Comparison of ENCODE assay signal across 11 cellular contexts in genomic region chr19:38669532-38669931, GRCh38. TPM values are rescaled to one million over a fixed set of nuclear protein-coding genes. Genes with fewer than 3 reads are reported as not detected.
A peak's percentile ranks its signal among the peaks of the same experiment; 100 is the strongest.
DNase-seq lines count a peak whose midpoint lies in the region; ATAC-seq and TF ChIP-seq lines count a peak whose summit lies in the region.
"Had no signal": no experiment of that assay in that cellular context is flagged by ENCODE, and none has a peak within 500 bp of the region (broad histone marks: within the 10 kb centered on the region; RNA-seq: fewer than 3 reads in every experiment).

No MANE protein-coding gene starts in this region.

- no peak overlapping the region for H3K4me2 ChIP-seq in OCI-LY7 (ENCODE audit: low read length)

- DNase-seq in A673 (ENCODE audit: low spot score), result no peak
- DNase-seq in naive B cell, result no peak
- DNase-seq in OCI-LY7 (ENCODE audit: low spot score), result no peak
- no peak for DNase-seq in COR-L47 (lab: John Stamatoyannopoulos, UW)
- DNase-seq in HT-29 (ENCODE audit: low spot score), result no peak
- DNase-seq in cerebellar nuclear complex (lab: John Stamatoyannopoulos, UW), result no peak
- DNase-seq: DMS53, foreskin melanocyte, NCI-H2081 treated with DMSO at 0.1 percent for 48 hours had no signal

- peaks cover 6% of the 10 kb centered on the region; the same call in 1 of the 2 replicates for H4K20me1 ChIP-seq in OCI-LY7 (ENCODE audit: insufficient read depth, low read length)

- no peak overlapping the region for H3K4me3 ChIP-seq in A673 (ENCODE audit: low read depth, low read length, poor library complexity, severe bottlenecking)
- H3K4me3 ChIP-seq in OCI-LY7 (ENCODE audit: low read depth, low read length, poor library complexity, severe bottlenecking), result no peak overlapping the region

- CTCF ChIA-PET in A673 (lab: Charles Lee) (no interaction called here), OCI-LY7 (lab: Charles Lee; ENCODE audit: unreplicated experiment) (no interaction called here)

- peaks cover 45% of the 10 kb centered on the region for H3K79me2 ChIP-seq in OCI-LY7 (ENCODE audit: insufficient read depth, low read depth, low read length)

- BruUV-seq in A673 (replicated peaks; lab: Mats Ljungman, UMichigan) (no TSS peak), OCI-LY7 (replicated peaks; lab: Mats Ljungman, UMichigan) (no TSS peak)

- H3K36me3 Mint-ChIP-seq in brain, result peaks cover 18% of the 10 kb centered on the region
- no peaks in the 10 kb centered on the region for H3K36me3 Mint-ChIP-seq in naive B cell

- intact Hi-C loops in A673 (cut with micrococcal nuclease; ENCODE audit: unreplicated experiment), result no loop called here
- intact Hi-C loops in OCI-LY7 (cut with micrococcal nuclease; ENCODE audit: unreplicated experiment), result no loop called here

- H3K9me3 Mint-ChIP-seq in brain (no peaks in the 10 kb centered on the region), naive B cell (no peaks in the 10 kb centered on the region)

- H3K27ac ChIP-seq in A673 (ENCODE audit: low read depth, low read length, poor library complexity, severe bottlenecking) (peak overlapping the region; percentile 19), KOPT-K1 (ENCODE audit: low read depth, low read length, poor library complexity, severe bottlenecking) (peak overlapping the region; percentile 1), OCI-LY7 (ENCODE audit: low read depth, low read length, poor library complexity, severe bottlenecking) (no peak overlapping the region)

- H3K9me3 ChIP-seq in A673 (ENCODE audit: low read depth, low read length, poor library complexity, severe bottlenecking) (no peaks in the 10 kb centered on the region), KOPT-K1 (ENCODE audit: insufficient read depth, low read length, poor library complexity, severe bottlenecking) (no peaks in the 10 kb centered on the region), OCI-LY7 (ENCODE audit: low read length) (no peaks in the 10 kb centered on the region)

- H3K4me1 ChIP-seq in A673 (ENCODE audit: insufficient read depth, low read length, poor library complexity, severe bottlenecking) (peaks cover 50% of the 10 kb centered on the region), OCI-LY7 (ENCODE audit: insufficient read depth, low read length, poor library complexity, severe bottlenecking) (peaks cover 38% of the 10 kb centered on the region)

- H3K36me3 ChIP-seq in A673 (ENCODE audit: insufficient read depth, low read length, poor library complexity, severe bottlenecking) (no peaks in the 10 kb centered on the region), KOPT-K1 (ENCODE audit: insufficient read depth, low read length) (no peaks in the 10 kb centered on the region), OCI-LY7 (ENCODE audit: insufficient read depth, low read length) (peaks cover 7% of the 10 kb centered on the region; the same call in 1 of the 2 replicates)

- H2AFZ ChIP-seq in OCI-LY7 (ENCODE audit: low read length), result no peak overlapping the region

- no peak for ATAC-seq in naive B cell (ENCODE audit: low read depth in 2 of 2)

- H3K4me1 Mint-ChIP-seq in brain (peaks cover 82% of the 10 kb centered on the region), naive B cell (peaks cover 58 to 86% (median 76%) of the 10 kb centered on the region in 3 donors)

- H3K9me2 ChIP-seq in OCI-LY7 (ENCODE audit: insufficient read depth, low read length), result no peaks in the 10 kb centered on the region

- TF ChIP-seq CTCF in A673 (conservative IDR thresholded peaks at IDR 0.05; ENCODE audit: low read depth, low read length) (no peak), brain (conservative IDR thresholded peaks at IDR 0.05) (no peak), OCI-LY7 (conservative IDR thresholded peaks at IDR 0.05; ENCODE audit: low read length) (no peak)

- no peaks in the 10 kb centered on the region for H3K27me3 ChIP-seq in A673 (replicated peaks; ENCODE audit: insufficient read depth, low read depth, low read length, poor library complexity)

- POLR2A ChIA-PET in A673 (lab: Charles Lee; ENCODE audit: low non-redundant PET) (interaction anchor here (0.6 kb wide), 1 partner anchor 51 kb away, joined by 3 read pairs; the partner anchor contains the start of gene EIF3K), OCI-LY7 (lab: Charles Lee) (interaction anchor here (1.1 kb wide), 1 partner anchor 12 kb away, joined by 5 read pairs; no protein-coding TSS in a partner anchor)

- H3K4me3 Mint-ChIP-seq in brain (no peak overlapping the region), naive B cell (peak overlapping the region; percentile 9 to 92 (median 80))

- peak overlapping the region in 3 of 5 experiments; percentile 54 to 97 (median 77) for H3K27ac Mint-ChIP-seq in brain
- peak overlapping the region in 5 of 6 donors; percentile 16 to 91 (median 66) for H3K27ac Mint-ChIP-seq in naive B cell

- H3K27me3 Mint-ChIP-seq in brain, result no peaks in the 10 kb centered on the region
- H3K27me3 Mint-ChIP-seq in naive B cell, result no peaks in the 10 kb centered on the region

RNA-seq across cellular contexts. Expression of gene ACTN4, which starts 22.1 kb away (rescaled TPM):
- total RNA-seq in A673 (2021) (370 and 397 TPM in 2 replicates), OCI-LY7 (2022) (147 and 178 TPM in 2 replicates)
- polyA plus RNA-seq in brain (ENCODE audit: insufficient read depth, low read depth, low replicate concordance) (379 TPM), naive B cell (ENCODE audit: low read depth in 6 of 6) (10 to 100 TPM in 4 of 6 donors, 1 to 10 TPM in 2; 6.8 to 15.8 (median 10.6) TPM)
- total RNA-seq in OCI-LY7 (2014; rRNA removed; shearing (Covaris generic)), result 86.8 and 96.9 TPM in 2 replicates
- total RNA-seq in HT-29 (2014; rRNA removed; shearing (Covaris generic)), result 1,009 and 1,083 TPM in 2 replicates

RNA-seq across cellular contexts. Expression of gene EIF3K, which starts 50.5 kb away (rescaled TPM):
- total RNA-seq in A673 (2021) (316 and 338 TPM in 2 replicates), OCI-LY7 (2022) (353 and 364 TPM in 2 replicates)
- polyA plus RNA-seq in brain (ENCODE audit: insufficient read depth, low read depth, low replicate concordance) (367 TPM), naive B cell (ENCODE audit: low read depth in 6 of 6) (100 to 1,000 TPM; 307 to 347 (median 330) TPM)
- total RNA-seq in OCI-LY7 (2014; rRNA removed; shearing (Covaris generic)), result 321 and 325 TPM in 2 replicates
- 724 and 815 TPM in 2 replicates for total RNA-seq in HT-29 (2014; rRNA removed; shearing (Covaris generic))

RNA-seq across cellular contexts. Expression of gene MAP4K1, which starts 51.8 kb away (rescaled TPM):
- total RNA-seq in A673 (2021) (1.5 and 3.5 TPM in 2 replicates), OCI-LY7 (2022) (313 and 331 TPM in 2 replicates)
- polyA plus RNA-seq in brain (ENCODE audit: insufficient read depth, low read depth, low replicate concordance) (1.4 TPM), naive B cell (ENCODE audit: low read depth in 6 of 6) (100 to 1,000 TPM; 119 to 194 (median 138) TPM)
- total RNA-seq in OCI-LY7 (2014; rRNA removed; shearing (Covaris generic)), result 102 and 108 TPM in 2 replicates
- total RNA-seq in HT-29 (2014; rRNA removed; shearing (Covaris generic)), result 0.36 TPM in 1 of 2 replicates, not detected in the other

Comparison
In these comparisons a context has a peak if more than half of its experiments do, and no peak if none do; other contexts are left out.
1. H3K4me3 Mint-ChIP-seq: peak in naive B cell (8 of 8); none in brain (0 of 5).
2. RNA of gene MAP4K1, which starts 51.8 kb away (total RNA-seq): 102 to 331 TPM in OCI-LY7; 1.5 to 3.5 TPM in A673 and 0.36 TPM in HT-29; every median in the first group is over 10 times any median in the second.